In genomic region chr19:41327076-41327475, GRCh38 we compare ENCODE assay signal across 1 cellular context.
TF ChIP-seq lines count a peak whose summit lies in the region.

No MANE protein-coding gene starts in this region.

TF ChIP-seq in GM23338, 12 proteins besides CTCF, POLR2A, EP300 and RAD21 (continued from another document):
- TF ChIP-seq ZNF462 (CRISPR knock-in tag; IDR thresholded peaks at IDR 0.05) (no peak), CREB1 (CRISPR knock-in tag; IDR thresholded peaks at IDR 0.05; ENCODE audit: low read depth) (no peak), REST (IDR thresholded peaks at IDR 0.05; ENCODE audit: unreplicated experiment) (no peak)
